In genomic region chr1:21022279-21023040, GRCh38 we compare ENCODE assay signal across 1 cellular context.
TF ChIP-seq lines count a peak whose summit lies in the region.

No MANE protein-coding gene starts in this region.

TF ChIP-seq in HEK293, 187 proteins besides CTCF, POLR2A, EP300 and RAD21 (continued from another document and continues in another):
- TF ChIP-seq, protein P1, sequence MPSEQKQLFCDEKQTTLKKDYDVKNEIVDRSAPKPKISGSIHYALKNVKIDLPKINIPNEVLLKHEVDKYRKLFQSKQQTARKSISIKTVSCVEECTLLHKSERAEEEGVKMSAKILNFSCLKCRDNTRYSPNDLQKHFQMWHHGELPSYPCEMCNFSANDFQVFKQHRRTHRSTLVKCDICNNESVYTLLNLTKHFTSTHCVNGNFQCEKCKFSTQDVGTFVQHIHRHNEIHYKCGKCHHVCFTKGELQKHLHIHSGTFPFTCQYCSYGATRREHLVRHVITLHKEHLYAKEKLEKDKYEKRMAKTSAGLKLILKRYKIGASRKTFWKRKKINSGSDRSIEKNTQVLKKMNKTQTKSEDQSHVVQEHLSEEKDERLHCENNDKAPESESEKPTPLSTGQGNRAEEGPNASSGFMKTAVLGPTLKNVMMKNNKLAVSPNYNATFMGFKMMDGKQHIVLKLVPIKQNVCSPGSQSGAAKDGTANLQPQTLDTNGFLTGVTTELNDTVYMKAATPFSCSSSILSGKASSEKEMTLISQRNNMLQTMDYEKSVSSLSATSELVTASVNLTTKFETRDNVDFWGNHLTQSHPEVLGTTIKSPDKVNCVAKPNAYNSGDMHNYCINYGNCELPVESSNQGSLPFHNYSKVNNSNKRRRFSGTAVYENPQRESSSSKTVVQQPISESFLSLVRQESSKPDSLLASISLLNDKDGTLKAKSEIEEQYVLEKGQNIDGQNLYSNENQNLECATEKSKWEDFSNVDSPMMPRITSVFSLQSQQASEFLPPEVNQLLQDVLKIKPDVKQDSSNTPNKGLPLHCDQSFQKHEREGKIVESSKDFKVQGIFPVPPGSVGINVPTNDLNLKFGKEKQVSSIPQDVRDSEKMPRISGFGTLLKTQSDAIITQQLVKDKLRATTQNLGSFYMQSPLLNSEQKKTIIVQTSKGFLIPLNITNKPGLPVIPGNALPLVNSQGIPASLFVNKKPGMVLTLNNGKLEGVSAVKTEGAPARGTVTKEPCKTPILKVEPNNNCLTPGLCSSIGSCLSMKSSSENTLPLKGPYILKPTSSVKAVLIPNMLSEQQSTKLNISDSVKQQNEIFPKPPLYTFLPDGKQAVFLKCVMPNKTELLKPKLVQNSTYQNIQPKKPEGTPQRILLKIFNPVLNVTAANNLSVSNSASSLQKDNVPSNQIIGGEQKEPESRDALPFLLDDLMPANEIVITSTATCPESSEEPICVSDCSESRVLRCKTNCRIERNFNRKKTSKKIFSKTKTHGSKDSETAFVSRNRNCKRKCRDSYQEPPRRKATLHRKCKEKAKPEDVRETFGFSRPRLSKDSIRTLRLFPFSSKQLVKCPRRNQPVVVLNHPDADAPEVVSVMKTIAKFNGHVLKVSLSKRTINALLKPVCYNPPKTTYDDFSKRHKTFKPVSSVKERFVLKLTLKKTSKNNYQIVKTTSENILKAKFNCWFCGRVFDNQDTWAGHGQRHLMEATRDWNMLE (tag by site-specific recombination; conservative IDR thresholded peaks at IDR 0.05; ENCODE audit: low read depth): 0 out of 2 replicates have a peak, but pooled peaks have one; percentile 42
- TF ChIP-seq OSR2 (tag by site-specific recombination; IDR thresholded peaks at IDR 0.05) (peak; percentile 75), ZNF274 (IDR thresholded peaks at IDR 0.05; ENCODE audit: low read length) (no peak), ZNF274 (tag by site-specific recombination; IDR thresholded peaks at IDR 0.05; ENCODE audit: borderline replicate concordance) (no peak), ZNF692 (tag by site-specific recombination; IDR thresholded peaks at IDR 0.05) (no peak; the same call in 1 of the 2 replicates), ZBTB10 (tag by site-specific recombination; IDR thresholded peaks at IDR 0.05) (no peak), ZNF248 (tag by site-specific recombination; IDR thresholded peaks at IDR 0.05) (no peak), SCRT1 (tag by site-specific recombination; IDR thresholded peaks at IDR 0.05; ENCODE audit: borderline replicate concordance) (no peak), ZNF544 (tag by site-specific recombination; IDR thresholded peaks at IDR 0.05) (no peak), ZNF114 (tag by site-specific recombination; IDR thresholded peaks at IDR 0.05) (no peak), ZNF146 (tag by site-specific recombination; IDR thresholded peaks at IDR 0.05) (peak; percentile 61; the same call in 1 of the 2 replicates), PRDM1 (tag by site-specific recombination; IDR thresholded peaks at IDR 0.05) (peak; percentile 86), ZNF792 (tag by site-specific recombination; IDR thresholded peaks at IDR 0.05) (peak; percentile 63; the same call in 1 of the 2 replicates), ZNF169 (tag by site-specific recombination; IDR thresholded peaks at IDR 0.05) (no peak), INSM2 (tag by site-specific recombination; IDR thresholded peaks at IDR 0.05) (peak; percentile 94), HOXA7 (CRISPR knock-in tag; IDR thresholded peaks at IDR 0.05; ENCODE audit: borderline replicate concordance) (no peak), ZNF791 (tag by site-specific recombination; IDR thresholded peaks at IDR 0.05) (no peak), GFI1B (tag by site-specific recombination; IDR thresholded peaks at IDR 0.05) (no peak), ZNF211 (tag by site-specific recombination; IDR thresholded peaks at IDR 0.05; ENCODE audit: low read depth) (no peak), ZNF175 (tag by site-specific recombination; IDR thresholded peaks at IDR 0.05) (no peak), TCF7L2 (IDR thresholded peaks at IDR 0.05; ENCODE audit: borderline replicate concordance, low read depth, low read length) (no peak), SALL2 (tag by site-specific recombination; IDR thresholded peaks at IDR 0.05; ENCODE audit: borderline replicate concordance) (no peak), ZNF426 (tag by site-specific recombination; IDR thresholded peaks at IDR 0.05) (no peak), ZNF341 (tag by site-specific recombination; IDR thresholded peaks at IDR 0.05; ENCODE audit: low read depth) (no peak), ZNF561 (tag by site-specific recombination; IDR thresholded peaks at IDR 0.05; ENCODE audit: borderline replicate concordance) (peak; percentile 83; the same call in 1 of the 2 replicates), ZNF239 (tag by site-specific recombination; IDR thresholded peaks at IDR 0.05) (no peak)
- TF ChIP-seq, protein P2, sequence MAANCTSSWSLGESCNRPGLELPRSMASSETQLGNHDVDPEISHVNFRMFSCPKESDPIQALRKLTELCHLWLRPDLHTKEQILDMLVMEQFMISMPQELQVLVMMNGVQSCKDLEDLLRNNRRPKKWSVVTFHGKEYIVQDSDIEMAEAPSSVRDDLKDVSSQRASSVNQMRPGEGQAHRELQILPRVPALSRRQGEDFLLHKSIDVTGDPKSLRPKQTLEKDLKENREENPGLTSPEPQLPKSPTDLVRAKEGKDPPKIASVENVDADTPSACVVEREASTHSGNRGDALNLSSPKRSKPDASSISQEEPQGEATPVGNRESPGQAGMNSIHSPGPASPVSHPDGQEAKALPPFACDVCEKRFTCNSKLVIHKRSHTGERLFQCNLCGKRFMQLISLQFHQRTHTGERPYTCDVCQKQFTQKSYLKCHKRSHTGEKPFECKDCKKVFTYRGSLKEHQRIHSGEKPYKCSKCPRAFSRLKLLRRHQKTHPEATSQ (tag by site-specific recombination; IDR thresholded peaks at IDR 0.05): no peak
- TF ChIP-seq, protein P3, sequence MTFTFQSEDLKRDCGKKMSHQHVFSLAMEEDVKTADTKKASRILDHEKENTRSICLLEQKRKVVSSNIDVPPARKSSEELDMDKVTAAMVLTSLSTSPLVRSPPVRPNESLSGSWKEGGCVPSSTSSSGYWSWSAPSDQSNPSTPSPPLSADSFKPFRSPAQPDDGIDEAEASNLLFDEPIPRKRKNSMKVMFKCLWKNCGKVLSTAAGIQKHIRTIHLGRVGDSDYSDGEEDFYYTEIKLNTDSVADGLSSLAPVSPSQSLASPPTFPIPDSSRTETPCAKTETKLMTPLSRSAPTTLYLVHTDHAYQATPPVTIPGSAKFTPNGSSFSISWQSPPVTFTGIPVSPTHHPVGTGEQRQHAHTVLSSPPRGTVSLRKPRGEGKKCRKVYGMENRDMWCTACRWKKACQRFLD (tag by site-specific recombination; IDR thresholded peaks at IDR 0.05): no peak
- TF ChIP-seq, protein P4, sequence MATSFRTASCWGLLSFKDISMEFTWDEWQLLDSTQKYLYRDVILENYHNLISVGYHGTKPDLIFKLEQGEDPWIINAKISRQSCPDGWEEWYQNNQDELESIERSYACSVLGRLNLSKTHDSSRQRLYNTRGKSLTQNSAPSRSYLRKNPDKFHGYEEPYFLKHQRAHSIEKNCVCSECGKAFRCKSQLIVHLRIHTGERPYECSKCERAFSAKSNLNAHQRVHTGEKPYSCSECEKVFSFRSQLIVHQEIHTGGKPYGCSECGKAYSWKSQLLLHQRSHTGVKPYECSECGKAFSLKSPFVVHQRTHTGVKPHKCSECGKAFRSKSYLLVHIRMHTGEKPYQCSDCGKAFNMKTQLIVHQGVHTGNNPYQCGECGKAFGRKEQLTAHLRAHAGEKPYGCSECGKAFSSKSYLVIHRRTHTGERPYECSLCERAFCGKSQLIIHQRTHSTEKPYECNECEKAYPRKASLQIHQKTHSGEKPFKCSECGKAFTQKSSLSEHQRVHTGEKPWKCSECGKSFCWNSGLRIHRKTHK (tag by site-specific recombination; IDR thresholded peaks at IDR 0.05): no peak
- TF ChIP-seq, protein P5, sequence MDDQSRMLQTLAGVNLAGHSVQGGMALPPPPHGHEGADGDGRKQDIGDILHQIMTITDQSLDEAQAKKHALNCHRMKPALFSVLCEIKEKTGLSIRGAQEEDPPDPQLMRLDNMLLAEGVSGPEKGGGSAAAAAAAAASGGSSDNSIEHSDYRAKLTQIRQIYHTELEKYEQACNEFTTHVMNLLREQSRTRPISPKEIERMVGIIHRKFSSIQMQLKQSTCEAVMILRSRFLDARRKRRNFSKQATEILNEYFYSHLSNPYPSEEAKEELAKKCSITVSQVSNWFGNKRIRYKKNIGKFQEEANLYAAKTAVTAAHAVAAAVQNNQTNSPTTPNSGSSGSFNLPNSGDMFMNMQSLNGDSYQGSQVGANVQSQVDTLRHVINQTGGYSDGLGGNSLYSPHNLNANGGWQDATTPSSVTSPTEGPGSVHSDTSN (CRISPR knock-in tag; IDR thresholded peaks at IDR 0.05): no peak
- TF ChIP-seq, protein P6, sequence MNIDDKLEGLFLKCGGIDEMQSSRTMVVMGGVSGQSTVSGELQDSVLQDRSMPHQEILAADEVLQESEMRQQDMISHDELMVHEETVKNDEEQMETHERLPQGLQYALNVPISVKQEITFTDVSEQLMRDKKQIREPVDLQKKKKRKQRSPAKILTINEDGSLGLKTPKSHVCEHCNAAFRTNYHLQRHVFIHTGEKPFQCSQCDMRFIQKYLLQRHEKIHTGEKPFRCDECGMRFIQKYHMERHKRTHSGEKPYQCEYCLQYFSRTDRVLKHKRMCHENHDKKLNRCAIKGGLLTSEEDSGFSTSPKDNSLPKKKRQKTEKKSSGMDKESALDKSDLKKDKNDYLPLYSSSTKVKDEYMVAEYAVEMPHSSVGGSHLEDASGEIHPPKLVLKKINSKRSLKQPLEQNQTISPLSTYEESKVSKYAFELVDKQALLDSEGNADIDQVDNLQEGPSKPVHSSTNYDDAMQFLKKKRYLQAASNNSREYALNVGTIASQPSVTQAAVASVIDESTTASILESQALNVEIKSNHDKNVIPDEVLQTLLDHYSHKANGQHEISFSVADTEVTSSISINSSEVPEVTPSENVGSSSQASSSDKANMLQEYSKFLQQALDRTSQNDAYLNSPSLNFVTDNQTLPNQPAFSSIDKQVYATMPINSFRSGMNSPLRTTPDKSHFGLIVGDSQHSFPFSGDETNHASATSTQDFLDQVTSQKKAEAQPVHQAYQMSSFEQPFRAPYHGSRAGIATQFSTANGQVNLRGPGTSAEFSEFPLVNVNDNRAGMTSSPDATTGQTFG (tag by site-specific recombination; IDR thresholded peaks at IDR 0.05; ENCODE audit: borderline replicate concordance): no peak
- TF ChIP-seq, protein P7, sequence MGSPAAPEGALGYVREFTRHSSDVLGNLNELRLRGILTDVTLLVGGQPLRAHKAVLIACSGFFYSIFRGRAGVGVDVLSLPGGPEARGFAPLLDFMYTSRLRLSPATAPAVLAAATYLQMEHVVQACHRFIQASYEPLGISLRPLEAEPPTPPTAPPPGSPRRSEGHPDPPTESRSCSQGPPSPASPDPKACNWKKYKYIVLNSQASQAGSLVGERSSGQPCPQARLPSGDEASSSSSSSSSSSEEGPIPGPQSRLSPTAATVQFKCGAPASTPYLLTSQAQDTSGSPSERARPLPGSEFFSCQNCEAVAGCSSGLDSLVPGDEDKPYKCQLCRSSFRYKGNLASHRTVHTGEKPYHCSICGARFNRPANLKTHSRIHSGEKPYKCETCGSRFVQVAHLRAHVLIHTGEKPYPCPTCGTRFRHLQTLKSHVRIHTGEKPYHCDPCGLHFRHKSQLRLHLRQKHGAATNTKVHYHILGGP (tag by site-specific recombination; IDR thresholded peaks at IDR 0.05): no peak
- TF ChIP-seq, protein P8, sequence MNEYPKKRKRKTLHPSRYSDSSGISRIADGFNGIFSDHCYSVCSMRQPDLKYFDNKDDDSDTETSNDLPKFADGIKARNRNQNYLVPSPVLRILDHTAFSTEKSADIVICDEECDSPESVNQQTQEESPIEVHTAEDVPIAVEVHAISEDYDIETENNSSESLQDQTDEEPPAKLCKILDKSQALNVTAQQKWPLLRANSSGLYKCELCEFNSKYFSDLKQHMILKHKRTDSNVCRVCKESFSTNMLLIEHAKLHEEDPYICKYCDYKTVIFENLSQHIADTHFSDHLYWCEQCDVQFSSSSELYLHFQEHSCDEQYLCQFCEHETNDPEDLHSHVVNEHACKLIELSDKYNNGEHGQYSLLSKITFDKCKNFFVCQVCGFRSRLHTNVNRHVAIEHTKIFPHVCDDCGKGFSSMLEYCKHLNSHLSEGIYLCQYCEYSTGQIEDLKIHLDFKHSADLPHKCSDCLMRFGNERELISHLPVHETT (tag by site-specific recombination; IDR thresholded peaks at IDR 0.05): peak; percentile 96
- TF ChIP-seq, protein P9, sequence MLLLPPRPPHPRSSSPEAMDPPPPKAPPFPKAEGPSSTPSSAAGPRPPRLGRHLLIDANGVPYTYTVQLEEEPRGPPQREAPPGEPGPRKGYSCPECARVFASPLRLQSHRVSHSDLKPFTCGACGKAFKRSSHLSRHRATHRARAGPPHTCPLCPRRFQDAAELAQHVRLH (tag by site-specific recombination; IDR thresholded peaks at IDR 0.05): peak; percentile 43; the same call in 1 of the 2 replicates
